20 cellular contexts compared by ENCODE assay signal in genomic region chr10:49601857-49602256, GRCh38. TPM values are rescaled to one million over a fixed set of nuclear protein-coding genes. Genes with fewer than 3 reads are reported as not detected.
DNase-seq lines count a peak whose midpoint lies in the region; ATAC-seq, FAIRE-seq and TF ChIP-seq lines count a peak whose summit lies in the region.
"Had no signal": no experiment of that assay in that cellular context is flagged by ENCODE, and none has a peak within 500 bp of the region (broad histone marks: within the 10 kb centered on the region; RNA-seq: fewer than 3 reads in every experiment).

No MANE protein-coding gene starts in this region.

- DNase-seq in activated CD4-positive, alpha-beta memory T cell treated with anti-CD3 and anti-CD28 coated beads, Interleukin-2, amount 10 ng/mL, durations not matched to agents 7 days and 5 days = peak; percentile 8
- no peak for DNase-seq in activated CD4-positive, alpha-beta memory T cell treated with anti-CD3 and anti-CD28 coated beads for 36 hours
- DNase-seq in NCI-H1694 treated with DMSO at 0.1 percent for 48 hours (lab: John Stamatoyannopoulos, UW) (peak; percentile 68), epithelial cell of prostate (ENCODE audit: low read depth, low spot score) (peak; percentile 69), stromal cell of bone marrow (ENCODE audit: low read depth) (peak; percentile 15), left colon (no peak), hippocampal formation (lab: John Stamatoyannopoulos, UW) (no peak), kidney (no peak)
- DNase-seq: activated T-cell treated with anti-CD3 and anti-CD28 coated beads, Interleukin-2, amount 50 U/mL, for 72 hours; dermis blood vessel endothelial cell; mesendoderm; NCI-H1092; NCI-H345 had no signal

- peaks cover 5% of the 10 kb centered on the region for H3K27me3 Mint-ChIP-seq in activated CD4-positive, alpha-beta memory T cell treated with anti-CD3 and anti-CD28 coated beads, Interleukin-2, amount 10 ng/mL, durations not matched to agents 7 days and 5 days
- H3K27me3 Mint-ChIP-seq in activated CD4-positive, alpha-beta memory T cell treated with anti-CD3 and anti-CD28 coated beads for 36 hours = peaks cover 50% of the 10 kb centered on the region

- no peak for ATAC-seq in left colon
- ATAC-seq: activated T-cell treated with anti-CD3 and anti-CD28 coated beads, Interleukin-2, amount 50 U/mL, for 72 hours had no signal

- intact Hi-C loops in activated CD4-positive, alpha-beta memory T cell treated with anti-CD3 and anti-CD28 coated beads for 36 hours (cut with micrococcal nuclease) = no loop called here
- intact Hi-C loops in left colon (cut with DNase I, micrococcal nuclease) (no loop called here), kidney (cut with DNase I) (no loop called here)

- no peak overlapping the region for H3K27ac Mint-ChIP-seq in activated CD4-positive, alpha-beta memory T cell treated with anti-CD3 and anti-CD28 coated beads, Interleukin-2, amount 10 ng/mL, durations not matched to agents 7 days and 5 days
- no peak overlapping the region for H3K27ac Mint-ChIP-seq in activated CD4-positive, alpha-beta memory T cell treated with anti-CD3 and anti-CD28 coated beads for 36 hours
- H3K27ac Mint-ChIP-seq: activated T-cell treated with anti-CD3 and anti-CD28 coated beads, Interleukin-2, amount 50 U/mL, for 72 hours; stimulated activated naive CD8-positive, alpha-beta T cell treated with anti-CD3 and anti-CD28 coated beads, Interleukin-15, Interleukin-2, amounts not matched to agents 100 ng/mL and 50 ng/mL, for 24 hours; T-helper 1 cell treated with Interleukin-12 subunit alpha and Interleukin-12 subunit beta and Interleukin-4 antibody, amounts not matched to agents 30 μg/mL and 1 μg/mL, for 36 hours had no signal

- no peaks in the 10 kb centered on the region for H3K9me3 Mint-ChIP-seq in activated CD4-positive, alpha-beta memory T cell treated with anti-CD3 and anti-CD28 coated beads, Interleukin-2, amount 10 ng/mL, durations not matched to agents 7 days and 5 days
- no peaks in the 10 kb centered on the region for H3K9me3 Mint-ChIP-seq in activated CD4-positive, alpha-beta memory T cell treated with anti-CD3 and anti-CD28 coated beads for 36 hours
- H3K9me3 Mint-ChIP-seq: activated T-cell treated with anti-CD3 and anti-CD28 coated beads, Interleukin-2, amount 50 U/mL, for 72 hours; T-helper 1 cell treated with Interleukin-12 subunit alpha and Interleukin-12 subunit beta and Interleukin-4 antibody, amounts not matched to agents 30 μg/mL and 1 μg/mL, for 36 hours had no signal

- no peak overlapping the region for H3K4me3 ChIP-seq in kidney (ENCODE audit: low read length in 2 of 2)
- H3K4me3 ChIP-seq: A549, adrenal gland, PC-9, skin epidermis had no signal

- no peaks in the 10 kb centered on the region for H3K36me3 Mint-ChIP-seq in activated CD4-positive, alpha-beta memory T cell treated with anti-CD3 and anti-CD28 coated beads, Interleukin-2, amount 10 ng/mL, durations not matched to agents 7 days and 5 days (ENCODE audit: low read depth)
- H3K36me3 Mint-ChIP-seq in activated CD4-positive, alpha-beta memory T cell treated with anti-CD3 and anti-CD28 coated beads for 36 hours = no peaks in the 10 kb centered on the region

- POLR2A ChIA-PET in activated CD4-positive, alpha-beta memory T cell treated with anti-CD3 and anti-CD28 coated beads, Interleukin-2, amount 10 ng/mL, durations not matched to agents 7 days and 5 days (lab: Charles Lee) = no interaction called here
- POLR2A ChIA-PET in activated CD4-positive, alpha-beta memory T cell treated with anti-CD3 and anti-CD28 coated beads for 36 hours (lab: Charles Lee) = no interaction called here

- H3K4me1 Mint-ChIP-seq in activated CD4-positive, alpha-beta memory T cell treated with anti-CD3 and anti-CD28 coated beads, Interleukin-2, amount 10 ng/mL, durations not matched to agents 7 days and 5 days = peaks cover 3% of the 10 kb centered on the region
- H3K4me1 Mint-ChIP-seq in activated CD4-positive, alpha-beta memory T cell treated with anti-CD3 and anti-CD28 coated beads for 36 hours (ENCODE audit: low read depth) = no peaks in the 10 kb centered on the region

- no peak for TF ChIP-seq CTCF in kidney (IDR thresholded peaks at IDR 0.05; ENCODE audit: borderline replicate concordance, extremely low read depth, insufficient read depth)

- H3K9me3 ChIP-seq in kidney (ENCODE audit: control insufficient read depth in 1 of 2, low read length in 2 of 2) = no peaks in the 10 kb centered on the region
- H3K9me3 ChIP-seq: A549, adrenal gland had no signal

- H3K4me1 ChIP-seq in kidney (ENCODE audit: control insufficient read depth in 1 of 2, insufficient read depth in 1 of 2, low read depth in 1 of 2, low read length in 2 of 2) = no peaks in the 10 kb centered on the region
- H3K4me1 ChIP-seq: A549, adrenal gland had no signal

- no peak overlapping the region for H3K9ac ChIP-seq in kidney (ENCODE audit: low read length in 2 of 2)

- no peak overlapping the region for H3K4me3 Mint-ChIP-seq in activated CD4-positive, alpha-beta memory T cell treated with anti-CD3 and anti-CD28 coated beads, Interleukin-2, amount 10 ng/mL, durations not matched to agents 7 days and 5 days
- no peak overlapping the region for H3K4me3 Mint-ChIP-seq in activated CD4-positive, alpha-beta memory T cell treated with anti-CD3 and anti-CD28 coated beads for 36 hours
- H3K4me3 Mint-ChIP-seq: activated T-cell treated with anti-CD3 and anti-CD28 coated beads, Interleukin-2, amount 50 U/mL, for 72 hours; stimulated activated naive CD8-positive, alpha-beta T cell treated with anti-CD3 and anti-CD28 coated beads, Interleukin-15, Interleukin-2, amounts not matched to agents 100 ng/mL and 50 ng/mL, for 24 hours; T-helper 1 cell treated with Interleukin-12 subunit alpha and Interleukin-12 subunit beta and Interleukin-4 antibody, amounts not matched to agents 30 μg/mL and 1 μg/mL, for 36 hours had no signal

- CTCF ChIA-PET in activated CD4-positive, alpha-beta memory T cell treated with anti-CD3 and anti-CD28 coated beads, Interleukin-2, amount 10 ng/mL, durations not matched to agents 7 days and 5 days (lab: Charles Lee) = no interaction called here
- CTCF ChIA-PET in activated CD4-positive, alpha-beta memory T cell treated with anti-CD3 and anti-CD28 coated beads for 36 hours (lab: Charles Lee) = no interaction called here

- no peak for FAIRE-seq in kidney (lab: Jason Lieb, UNC)
- FAIRE-seq: A549 had no signal

- H3K36me3 ChIP-seq in kidney (ENCODE audit: control insufficient read depth in 1 of 2, insufficient read depth in 2 of 2, low read length in 2 of 2) = no peaks in the 10 kb centered on the region
- H3K36me3 ChIP-seq: adrenal gland had no signal

- H3K27ac ChIP-seq in epithelial cell of prostate (peak overlapping the region; percentile 43), kidney (ENCODE audit: low read depth in 2 of 2, low read length in 2 of 2) (no peak overlapping the region)
- H3K27ac ChIP-seq: A549, adrenal gland, PC-9, skin epidermis had no signal

RNA-seq across cellular contexts. Expression of gene SLC18A3, which starts 8.3 kb away (rescaled TPM):
- total RNA-seq in activated CD4-positive, alpha-beta memory T cell treated with anti-CD3 and anti-CD28 coated beads, Interleukin-2, amount 10 ng/mL, durations not matched to agents 7 days and 5 days = not detected
- total RNA-seq in activated CD4-positive, alpha-beta memory T cell treated with anti-CD3 and anti-CD28 coated beads for 36 hours = not detected
- total RNA-seq in left colon = under 1 TPM; 0.12 to 0.14 TPM
- total RNA-seq in kidney = not detected
- polyA plus RNA-seq in kidney (ENCODE audit: insufficient read depth, low read depth, low replicate concordance) = not detected
- total RNA-seq: activated T-cell treated with anti-CD3 and anti-CD28 coated beads, Interleukin-2, amount 50 U/mL, for 72 hours; dermis blood vessel endothelial cell; PC-9 had no signal
- polyA plus RNA-seq: A549 had no signal

RNA-seq across cellular contexts. Expression of gene CHAT, which starts 12.0 kb away (rescaled TPM):
- total RNA-seq in activated CD4-positive, alpha-beta memory T cell treated with anti-CD3 and anti-CD28 coated beads, Interleukin-2, amount 10 ng/mL, durations not matched to agents 7 days and 5 days = not detected
- total RNA-seq in activated CD4-positive, alpha-beta memory T cell treated with anti-CD3 and anti-CD28 coated beads for 36 hours = not detected
- total RNA-seq in left colon (under 1 TPM; 0.59 to 0.82 TPM), kidney (not detected)
- not detected for polyA plus RNA-seq in kidney (ENCODE audit: insufficient read depth, low read depth, low replicate concordance)
- total RNA-seq: adrenal gland, dermis blood vessel endothelial cell, fibroblast of villous mesenchyme, PC-9 had no signal
- polyA plus RNA-seq: A549, adrenal gland had no signal

Comparison
In these comparisons a context has a peak if more than half of its experiments do, and no peak if none do; other contexts are left out.
1. DNase-seq: peak in activated CD4-positive, alpha-beta memory T cell treated with anti-CD3 and anti-CD28 coated beads, Interleukin-2, amount 10 ng/mL, durations not matched to agents 7 days and 5 days (single experiment), NCI-H1694 treated with DMSO at 0.1 percent for 48 hours (single experiment), epithelial cell of prostate (single experiment) and stromal cell of bone marrow (single experiment); none in activated CD4-positive, alpha-beta memory T cell treated with anti-CD3 and anti-CD28 coated beads for 36 hours (single experiment), left colon (0 of 2), hippocampal formation (0 of 2) and kidney (single experiment).